In the genomic region with DNA sequence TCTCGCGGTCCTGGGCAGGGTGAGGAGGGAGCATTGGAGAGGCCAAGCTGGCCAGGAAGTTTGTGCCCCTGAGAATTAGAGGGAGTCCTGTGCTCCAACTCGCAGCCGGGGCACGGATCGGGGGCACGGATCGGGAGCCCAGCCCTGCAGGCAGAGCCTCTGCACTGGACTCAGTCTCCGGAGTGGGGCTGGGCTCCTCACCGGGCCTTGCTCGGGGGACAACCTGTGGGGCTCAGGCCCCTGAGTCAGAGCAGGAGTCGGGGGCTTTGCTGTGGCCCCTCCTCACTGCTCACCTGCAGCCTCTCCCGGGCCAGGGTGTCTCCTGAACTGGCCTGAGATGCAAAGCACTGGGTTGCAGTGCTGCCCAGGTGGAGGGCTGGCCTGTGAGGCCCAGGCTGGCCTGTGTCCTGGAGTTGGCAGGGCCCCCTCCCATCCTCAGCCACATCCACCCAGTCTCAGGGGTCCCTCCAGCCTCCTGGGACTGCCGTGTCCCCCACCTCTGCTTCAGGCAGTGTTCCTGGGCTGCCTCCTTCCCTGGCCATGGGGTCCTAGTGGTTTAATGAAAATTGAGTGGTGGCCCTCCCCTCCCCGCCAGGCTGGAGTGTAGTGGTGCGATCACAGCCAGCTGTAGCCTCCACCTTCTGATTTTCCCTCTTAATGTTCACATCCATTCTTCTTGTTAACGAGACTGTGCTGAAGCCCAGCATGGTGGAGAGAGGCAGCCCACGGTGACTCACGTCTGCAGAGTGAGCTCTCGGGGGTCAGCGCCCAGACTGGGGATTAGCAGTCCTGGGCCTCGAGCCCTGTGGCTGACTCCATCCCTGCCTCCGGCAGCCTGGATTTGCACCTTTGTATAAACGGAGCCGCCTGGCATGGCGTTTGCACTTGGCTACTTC, we compare ENCODE assay signal across 21 cellular contexts. TPM values are rescaled to one million over a fixed set of nuclear protein-coding genes. Genes with fewer than 3 reads are reported as not detected.
DNase-seq lines count a peak whose midpoint lies in the region; ATAC-seq and TF ChIP-seq lines count a peak whose summit lies in the region.
"Had no signal": no experiment of that assay in that cellular context is flagged by ENCODE, and none has a peak within 500 bp of the region (broad histone marks: within the 10 kb centered on the region; RNA-seq: fewer than 3 reads in every experiment).

No MANE protein-coding gene starts in this region.

- H2AFZ ChIP-seq in mesenchymal stem cell (ENCODE audit: low read depth, low read length) = no peak overlapping the region

- no peak overlapping the region for H2BK120ac ChIP-seq in mesenchymal stem cell (ENCODE audit: low read depth, low read length)

- no peak for ATAC-seq in left ventricle myocardium superior
- ATAC-seq in activated T-helper 17 cell treated with anti-CD3 and anti-CD28 coated beads, Interleukin-2, amount 50 U/mL, for 72 hours (replicated peaks) = no peak
- no peak for ATAC-seq in GM18909 (IDR thresholded peaks at IDR 0.05; ENCODE audit: poor library complexity, unreplicated experiment)
- ATAC-seq: left lung, Panc1 had no signal

- H3K18ac ChIP-seq in mesenchymal stem cell (ENCODE audit: low read depth in 1 of 2, low read length in 2 of 2) = no peak overlapping the region

- H3K4me1 Mint-ChIP-seq in activated T-helper 17 cell treated with anti-CD3 and anti-CD28 coated beads, Interleukin-2, amount 50 U/mL, for 72 hours = no peaks in the 10 kb centered on the region

- no peak overlapping the region for H2AK5ac ChIP-seq in mesenchymal stem cell (ENCODE audit: low read length, severe bottlenecking)

- TF ChIP-seq EP300 in stomach (IDR thresholded peaks at IDR 0.05) = no peak

- no peaks in the 10 kb centered on the region for H3K27me3 Mint-ChIP-seq in activated T-helper 17 cell treated with anti-CD3 and anti-CD28 coated beads, Interleukin-2, amount 50 U/mL, for 72 hours
- H3K27me3 Mint-ChIP-seq: activated B cell treated with CpG ODN at 0.5 μM for 24 hours; activated CD4-positive, alpha-beta memory T cell treated with anti-CD3 and anti-CD28 coated beads for 36 hours had no signal

- H4K8ac ChIP-seq in mesenchymal stem cell (ENCODE audit: low read length) = no peak overlapping the region

- H3K4me3 Mint-ChIP-seq in activated T-helper 17 cell treated with anti-CD3 and anti-CD28 coated beads, Interleukin-2, amount 50 U/mL, for 72 hours = no peak overlapping the region
- H3K4me3 Mint-ChIP-seq: activated B cell treated with CpG ODN at 0.5 μM for 24 hours; activated CD4-positive, alpha-beta memory T cell treated with anti-CD3 and anti-CD28 coated beads for 36 hours had no signal

- no peak for TF ChIP-seq POLR2A in stomach (IDR thresholded peaks at IDR 0.05)

- H3K27me3 ChIP-seq in right atrium auricular region (no peaks in the 10 kb centered on the region), mesenchymal stem cell (ENCODE audit: control insufficient read depth in 1 of 2, insufficient read depth in 1 of 2, low read length in 2 of 2) (no peaks in the 10 kb centered on the region), stomach (no peaks in the 10 kb centered on the region)
- H3K27me3 ChIP-seq: BLaER1, left lung, neutrophil had no signal

- H3K23ac ChIP-seq in mesenchymal stem cell (ENCODE audit: low read length in 2 of 2) = no peak overlapping the region

- H3K4me1 ChIP-seq in right atrium auricular region (peaks cover 0 to 44% of the 10 kb centered on the region in 2 donors), mesenchymal stem cell (ENCODE audit: control insufficient read depth, insufficient read depth, low read depth, low read length) (peaks cover 25% of the 10 kb centered on the region), stomach (peaks cover 9 to 53% (median 41%) of the 10 kb centered on the region in 4 donors)

- H3K9me3 Mint-ChIP-seq in activated T-helper 17 cell treated with anti-CD3 and anti-CD28 coated beads, Interleukin-2, amount 50 U/mL, for 72 hours = no peaks in the 10 kb centered on the region
- H3K9me3 Mint-ChIP-seq: activated B cell treated with CpG ODN at 0.5 μM for 24 hours; activated CD4-positive, alpha-beta memory T cell treated with anti-CD3 and anti-CD28 coated beads for 36 hours had no signal

- H3K36me3 Mint-ChIP-seq in activated T-helper 17 cell treated with anti-CD3 and anti-CD28 coated beads, Interleukin-2, amount 50 U/mL, for 72 hours (ENCODE audit: low read depth) = peaks cover 4% of the 10 kb centered on the region
- H3K36me3 Mint-ChIP-seq: activated CD4-positive, alpha-beta memory T cell treated with anti-CD3 and anti-CD28 coated beads for 36 hours had no signal

- H3K9me3 ChIP-seq in right atrium auricular region (no peaks in the 10 kb centered on the region), mesenchymal stem cell (ENCODE audit: control insufficient read depth, low read length) (no peaks in the 10 kb centered on the region), stomach (no peaks in the 10 kb centered on the region)
- H3K9me3 ChIP-seq: BLaER1, left lung, neutrophil had no signal

- 84% methylated on average over 26 of the region's 26 CpGs for WGBS in mesenchymal stem cell
- 63 to 85% (median 79%) methylated on average over 12 to 26 of the region's 26 CpGs for WGBS in stomach, 5 donors

- no peak overlapping the region for H3K27ac Mint-ChIP-seq in activated T-helper 17 cell treated with anti-CD3 and anti-CD28 coated beads, Interleukin-2, amount 50 U/mL, for 72 hours
- H3K27ac Mint-ChIP-seq: activated B cell treated with CpG ODN at 0.5 μM for 24 hours; activated CD4-positive, alpha-beta memory T cell treated with anti-CD3 and anti-CD28 coated beads for 36 hours had no signal

- DNase-seq in left ventricle myocardium superior = peak; percentile 37
- DNase-seq in right atrium auricular region (ENCODE audit: low spot score) = no peak
- peak; percentile 27 for DNase-seq in astrocyte of the spinal cord (ENCODE audit: low read depth, low spot score)
- DNase-seq in mesenchymal stem cell = peak; percentile 38
- no peak for DNase-seq in stomach
- DNase-seq in RPMI8226 = no peak
- DNase-seq: activated B cell treated with CpG ODN at 0.5 μM for 24 hours; activated CD4-positive, alpha-beta memory T cell treated with anti-CD3 and anti-CD28 coated beads for 36 hours; anterior cingulate cortex; effector CD4-positive, alpha-beta T cell; NCI-H187 treated with DMSO at 0.1 percent for 48 hours; NCI-H2227 treated with DMSO at 0.1 percent for 48 hours; stimulated activated CD4-positive, alpha-beta T cell treated with anti-CD3 and anti-CD28 coated beads, Interleukin-15, amount 100 ng/mL, for 24 hours; T-helper 9 cell had no signal

- no peak overlapping the region for H3K4me2 ChIP-seq in mesenchymal stem cell (ENCODE audit: low read length, poor library complexity, severe bottlenecking)
- H3K4me2 ChIP-seq: BLaER1 had no signal

- H3K4ac ChIP-seq in mesenchymal stem cell (ENCODE audit: low read depth in 1 of 2, low read length in 2 of 2) = no peak overlapping the region

- H3K36me3 ChIP-seq in right atrium auricular region (no peaks in the 10 kb centered on the region), mesenchymal stem cell (ENCODE audit: control insufficient read depth in 1 of 2, insufficient read depth in 2 of 2, low read depth in 1 of 2, low read length in 2 of 2) (peaks cover 13 to 91% of the 10 kb centered on the region in 2 experiments), stomach (peaks cover 0 to 43% (median 35%) of the 10 kb centered on the region in 4 donors)

- intact Hi-C loops in left ventricle myocardium superior (cut with micrococcal nuclease) (no loop called here), stomach (cut with DNase I; ENCODE audit: low total_unique reads) (no loop called here)

- no peak overlapping the region for H2BK5ac ChIP-seq in mesenchymal stem cell (ENCODE audit: low read depth, low read length, poor library complexity, severe bottlenecking)

- TF ChIP-seq CTCF in right atrium auricular region (IDR thresholded peaks at IDR 0.05) (no peak), astrocyte of the spinal cord (IDR thresholded peaks at IDR 0.05; ENCODE audit: low read depth, low read length) (no peak), stomach (IDR thresholded peaks at IDR 0.05) (no peak)

- H3K4me3 ChIP-seq in right atrium auricular region = no peak overlapping the region
- no peak overlapping the region for H3K4me3 ChIP-seq in astrocyte of the spinal cord (ENCODE audit: low read depth, low read length)
- no peak overlapping the region for H3K4me3 ChIP-seq in mesenchymal stem cell (ENCODE audit: insufficient read depth in 1 of 2, low read depth in 1 of 2, low read length in 2 of 2)
- H3K4me3 ChIP-seq in stomach = no peak overlapping the region
- H3K4me3 ChIP-seq: BLaER1, left lung, SK-N-MC had no signal

- peaks cover 44% of the 10 kb centered on the region for H3K79me1 ChIP-seq in mesenchymal stem cell (replicated peaks; ENCODE audit: low read length, poor library complexity, severe bottlenecking)

- no peak overlapping the region for H3K14ac ChIP-seq in mesenchymal stem cell (ENCODE audit: low read length in 2 of 2)

- no peak overlapping the region for H4K91ac ChIP-seq in mesenchymal stem cell (ENCODE audit: low read length)

- in situ Hi-C loops in astrocyte of the spinal cord (cut with HindIII; ENCODE audit: low sequenced_read_pairs) = no loop called here

- no peak overlapping the region for H3K27ac ChIP-seq in right atrium auricular region
- no peak overlapping the region for H3K27ac ChIP-seq in mesenchymal stem cell (ENCODE audit: low read length, poor library complexity, severe bottlenecking)
- H3K27ac ChIP-seq in stomach = peak overlapping the region in 4 of 5 donors; percentile 8 to 75 (median 60)
- H3K27ac ChIP-seq: BLaER1, left lung, neutrophil, SK-N-MC had no signal

- no peak overlapping the region for H2BK15ac ChIP-seq in mesenchymal stem cell (ENCODE audit: low read depth, poor library complexity, severe bottlenecking)

- H2BK12ac ChIP-seq in mesenchymal stem cell (ENCODE audit: low read length in 2 of 2) = no peak overlapping the region

- no peak overlapping the region for H3K9ac ChIP-seq in mesenchymal stem cell (ENCODE audit: low read length)
- H3K9ac ChIP-seq: BLaER1 had no signal

RNA-seq across cellular contexts. Expression of gene MIB2, which starts 6.6 kb away (rescaled TPM):
- 131 TPM for total RNA-seq in left ventricle myocardium superior
- total RNA-seq in right atrium auricular region = 10 to 100 TPM; 42.4 to 45.6 TPM
- 33.5 TPM for polyA plus RNA-seq in mesenchymal stem cell (2013, experiment 1 of 2)
- polyA plus RNA-seq in mesenchymal stem cell (2013, experiment 2 of 2) = 35.8 TPM
- 100 to 1,000 TPM in 3 of 5 donors, 10 to 100 TPM in 2; 21.5 to 871 (median 193) TPM for total RNA-seq in stomach
- polyA plus RNA-seq in stomach = 100 to 1,000 TPM; 124 to 139 (median 136) TPM
- 10 to 100 TPM; 42.7 to 83.5 TPM for total RNA-seq in activated T-helper 17 cell treated with anti-CD3 and anti-CD28 coated beads, Interleukin-2, amount 50 U/mL, for 72 hours

RNA-seq across cellular contexts. Expression of gene MMP23B, which starts 10.0 kb away (rescaled TPM):
- total RNA-seq in left ventricle myocardium superior (47.9 TPM), right atrium auricular region (10 to 100 TPM; 17.5 to 26.9 TPM), stomach (100 to 1,000 TPM in 1 of 5 donors, 10 to 100 TPM in 4; 15.1 to 111 (median 19.3) TPM)
- polyA plus RNA-seq in mesenchymal stem cell (2013, experiment 1 of 2) = 24.2 TPM
- polyA plus RNA-seq in mesenchymal stem cell (2013, experiment 2 of 2) = 26.9 TPM
- 10 to 100 TPM in 2 of 3 donors, 1 to 10 TPM in 1; 5.5 to 16.2 (median 12.7) TPM for polyA plus RNA-seq in stomach
- 1 to 10 TPM; 1.8 to 6.5 TPM for total RNA-seq in activated T-helper 17 cell treated with anti-CD3 and anti-CD28 coated beads, Interleukin-2, amount 50 U/mL, for 72 hours

RNA-seq across cellular contexts. Expression of gene FNDC10, which starts 22.0 kb away (rescaled TPM):
- total RNA-seq in left ventricle myocardium superior (3.6 TPM), right atrium auricular region (1 to 10 TPM; 2.5 to 2.7 TPM), stomach (10 to 100 TPM in 1 of 5 donors, under 1 TPM in 1, not detected in 3; 0.29 to 20.0 TPM)
- polyA plus RNA-seq in mesenchymal stem cell (2013, experiment 1 of 2) = 7.2 TPM
- 7.8 TPM for polyA plus RNA-seq in mesenchymal stem cell (2013, experiment 2 of 2)
- 1 to 10 TPM; 2.1 to 5.1 (median 4.0) TPM for polyA plus RNA-seq in stomach
- total RNA-seq in activated T-helper 17 cell treated with anti-CD3 and anti-CD28 coated beads, Interleukin-2, amount 50 U/mL, for 72 hours = 1 to 10 TPM; 1.1 to 1.4 TPM

RNA-seq across cellular contexts. Expression of gene CDK11B, which starts 36.9 kb away (rescaled TPM):
- 26.1 TPM for total RNA-seq in left ventricle myocardium superior
- total RNA-seq in right atrium auricular region = 10 to 100 TPM; 16.2 to 19.7 TPM
- 28.9 TPM for polyA plus RNA-seq in mesenchymal stem cell (2013, experiment 1 of 2)
- polyA plus RNA-seq in mesenchymal stem cell (2013, experiment 2 of 2) = 28.6 TPM
- total RNA-seq in stomach = 10 to 100 TPM in 4 of 5 donors, 1 to 10 TPM in 1; 9.0 to 62.6 (median 29.3) TPM
- 10 to 100 TPM; 21.6 to 37.4 (median 27.9) TPM for polyA plus RNA-seq in stomach
- total RNA-seq in activated T-helper 17 cell treated with anti-CD3 and anti-CD28 coated beads, Interleukin-2, amount 50 U/mL, for 72 hours = 10 to 100 TPM; 19.1 to 34.4 TPM

RNA-seq across cellular contexts. Expression of gene SSU72, which starts 47.3 kb away (rescaled TPM):
- total RNA-seq in left ventricle myocardium superior (118 TPM), right atrium auricular region (100 to 1,000 TPM in 1 of 2 donors, 10 to 100 TPM in 1; 98.3 to 121 TPM), stomach (100 to 1,000 TPM in 1 of 5 donors, 10 to 100 TPM in 4; 45.7 to 215 (median 85.9) TPM)
- polyA plus RNA-seq in mesenchymal stem cell (2013, experiment 1 of 2) = 139 TPM
- 138 TPM for polyA plus RNA-seq in mesenchymal stem cell (2013, experiment 2 of 2)
- 100 to 1,000 TPM in 2 of 3 donors, 10 to 100 TPM in 1; 85.0 to 135 (median 108) TPM for polyA plus RNA-seq in stomach
- total RNA-seq in activated T-helper 17 cell treated with anti-CD3 and anti-CD28 coated beads, Interleukin-2, amount 50 U/mL, for 72 hours = 100 to 1,000 TPM in 1 of 2 donors, 10 to 100 TPM in 1; 75.6 to 133 TPM

Comparison
In these comparisons a context has a peak if more than half of its experiments do, and no peak if none do; other contexts are left out.
1. DNase-seq: peak in left ventricle myocardium superior (single experiment), astrocyte of the spinal cord (single experiment) and mesenchymal stem cell (single experiment); none in right atrium auricular region (single experiment), stomach (single experiment) and RPMI8226 (single experiment).
2. H3K27ac ChIP-seq: peak in stomach (4 of 5); none in right atrium auricular region (0 of 2) and mesenchymal stem cell (single experiment).